ENCODE assay signal across 20 cellular contexts in the genomic region with DNA sequence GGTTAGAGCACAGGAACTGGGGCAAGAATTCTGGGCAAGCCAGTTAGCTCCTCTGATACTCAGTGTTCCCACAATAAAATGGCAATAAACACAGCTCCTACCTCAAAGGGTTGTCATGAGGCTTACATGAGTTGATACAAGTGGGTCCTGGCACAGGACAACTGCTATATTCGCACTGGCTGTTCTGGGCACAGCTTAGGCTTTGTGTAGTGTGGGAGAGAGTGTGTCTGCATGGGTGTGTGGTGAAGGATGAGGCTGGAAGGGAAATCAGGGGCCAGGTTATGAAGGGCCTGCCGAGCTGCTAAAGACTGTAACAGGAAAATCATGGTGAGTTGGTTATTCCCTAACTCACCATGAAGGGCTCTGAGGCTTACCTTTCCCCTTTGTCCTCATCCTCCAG. TPM values are rescaled to one million over a fixed set of nuclear protein-coding genes. Genes with fewer than 3 reads are reported as not detected.
DNase-seq lines count a peak whose midpoint lies in the region; ATAC-seq and TF ChIP-seq lines count a peak whose summit lies in the region.
"Had no signal": no experiment of that assay in that cellular context is flagged by ENCODE, and none has a peak within 500 bp of the region (broad histone marks: within the 10 kb centered on the region; RNA-seq: fewer than 3 reads in every experiment).

No MANE protein-coding gene starts in this region.

- ATAC-seq in heart left ventricle (peak in 3 of 4 donors; percentile 69 to 81 (median 76)), Panc1 (0 out of 2 replicates have a peak, but pooled peaks have one; percentile 13), left ventricle myocardium superior (peak; percentile 75), HG03196 (IDR thresholded peaks at IDR 0.05; ENCODE audit: unreplicated experiment) (no peak)

- in situ Hi-C loops in Panc1 (cut with HindIII; ENCODE audit: low pct_unique_long_range_greater_than_20kb, low sequenced_read_pairs), result no loop called here

- POLR2A ChIA-PET in Panc1 (lab: Charles Lee), result no interaction called here

- no peak overlapping the region for H3K27ac ChIP-seq in heart left ventricle
- H3K27ac ChIP-seq in Panc1 (ENCODE audit: low read length), result no peak overlapping the region
- H3K27ac ChIP-seq: SK-N-MC had no signal

- H3K4me1 ChIP-seq in heart left ventricle (no peaks in the 10 kb centered on the region), Panc1 (ENCODE audit: control insufficient read depth, insufficient read depth, low read length) (no peaks in the 10 kb centered on the region)
- H3K4me1 ChIP-seq: BE2C had no signal

- no peak for DNase-seq in heart left ventricle
- DNase-seq in cardiac septum (ENCODE audit: low spot score), result no peak
- no peak for DNase-seq in Panc1 (ENCODE audit: low read depth, low spot score)
- DNase-seq in left ventricle myocardium superior, result no peak
- peak; percentile 29 for DNase-seq in superior temporal gyrus (ENCODE audit: extremely low spot score)
- no peak for DNase-seq in NCI-H1436 (lab: John Stamatoyannopoulos, UW)
- DNase-seq: BE2C; Calu3; CD4-positive, alpha-beta T cell; DMS53; NCI-H1417 treated with DMSO at 0.1 percent for 48 hours; NCI-H2029 treated with DMSO at 0.1 percent for 48 hours; NCI-H510A; NCI-H774 had no signal

- WGBS in heart left ventricle, 4 donors, result 58 to 87% (median 69%) methylated on average over 2 of the region's 2 CpGs

- no peak for TF ChIP-seq CTCF in heart left ventricle (IDR thresholded peaks at IDR 0.05)
- TF ChIP-seq CTCF in Panc1 (IDR thresholded peaks at IDR 0.05), result no peak

- BruUV-seq in Panc1 (replicated peaks; lab: Mats Ljungman, UMichigan), result no TSS peak

- CTCF ChIA-PET in Panc1 (lab: Charles Lee), result no interaction called here

- H3K4me3 ChIP-seq in heart left ventricle, result no peak overlapping the region
- H3K4me3 ChIP-seq in Panc1 (ENCODE audit: low read depth in 2 of 2, low read length in 2 of 2), result no peak overlapping the region
- H3K4me3 ChIP-seq: SK-N-MC had no signal

- H3K36me3 ChIP-seq in heart left ventricle, result peaks cover 0 to 34% (median 25%) of the 10 kb centered on the region in 9 donors
- H3K36me3 ChIP-seq in Panc1 (ENCODE audit: control insufficient read depth, insufficient read depth, low read length), result no peaks in the 10 kb centered on the region

- H3K27me3 ChIP-seq in heart left ventricle (peaks cover 0 to 5% (median 0%) of the 10 kb centered on the region in 9 donors), Panc1 (ENCODE audit: control insufficient read depth, insufficient read depth, low read length) (no peaks in the 10 kb centered on the region)
- H3K27me3 ChIP-seq: BE2C had no signal

- TF ChIP-seq POLR2A in heart left ventricle (IDR thresholded peaks at IDR 0.05), result no peak

- H3K9me3 ChIP-seq in heart left ventricle (no peaks in the 10 kb centered on the region), Panc1 (ENCODE audit: control insufficient read depth, insufficient read depth, low read depth, low read length) (no peaks in the 10 kb centered on the region)
- H3K9me3 ChIP-seq: BE2C had no signal

- intact Hi-C loops in heart left ventricle (cut with DNase I) (no loop called here), cardiac septum (cut with DNase I) (no loop called here), Panc1 (cut with micrococcal nuclease; ENCODE audit: unreplicated experiment) (no loop called here), left ventricle myocardium superior (cut with micrococcal nuclease) (no loop called here)

RNA-seq across cellular contexts. Expression of a gene that starts 18.7 kb away (rescaled TPM):
- total RNA-seq in heart left ventricle, result 10 to 100 TPM in 8 of 9 donors, 1 to 10 TPM in 1; 9.4 to 24.3 (median 16.5) TPM
- 1 to 10 TPM; 4.5 to 9.9 TPM for polyA plus RNA-seq in heart left ventricle
- 19.7 TPM for total RNA-seq in cardiac septum
- 22.2 TPM for total RNA-seq in Panc1 (2021; ENCODE audit: unreplicated experiment)
- 8.9 TPM for polyA plus RNA-seq in Panc1 (2012; ENCODE audit: insufficient read length)
- total RNA-seq in left ventricle myocardium superior, result 16.8 TPM

RNA-seq across cellular contexts. Expression of a gene that starts 19.8 kb away (rescaled TPM):
- total RNA-seq in heart left ventricle (not detected), cardiac septum (not detected), Panc1 (2021; ENCODE audit: unreplicated experiment) (not detected), left ventricle myocardium superior (not detected)
- not detected for polyA plus RNA-seq in heart left ventricle
- polyA plus RNA-seq in Panc1 (2012; ENCODE audit: insufficient read length), result not detected
- total RNA-seq: Calu3; CD4-positive, alpha-beta T cell; H4; HT1080; LHCN-M2 had no signal
- polyA plus RNA-seq: IgD-negative memory B cell had no signal
